13 cellular contexts compared by ENCODE assay signal in genomic region chr4:172740434-172740833, GRCh38.
DNase-seq lines count a peak whose midpoint lies in the region; ATAC-seq and TF ChIP-seq lines count a peak whose summit lies in the region.
"Had no signal": no experiment of that assay in that cellular context is flagged by ENCODE, and none has a peak within 500 bp of the region (broad histone marks: within the 10 kb centered on the region; RNA-seq: fewer than 3 reads in every experiment).

No MANE protein-coding gene starts in this region.

- peak; percentile 22 for DNase-seq in astrocyte of the cerebellum (ENCODE audit: low read depth)
- no peak for DNase-seq in NCI-H2081 treated with DMSO at 0.1 percent for 48 hours (lab: John Stamatoyannopoulos, UW)
- no peak for DNase-seq in NCI-H774 (lab: John Stamatoyannopoulos, UW)
- no peak for DNase-seq in Kasumi-1 (lab: John Stamatoyannopoulos, UW)
- no peak for DNase-seq in chondrocyte (ENCODE audit: low spot score)
- DNase-seq: activated T-cell treated with anti-CD3 and anti-CD28 coated beads for 4 hours, caudate nucleus, NCI-H345 had no signal

- no peak overlapping the region for H3K4me3 Mint-ChIP-seq in chondrocyte (ENCODE audit: unreplicated experiment)

- peaks cover 29% of the 10 kb centered on the region for H3K9me3 Mint-ChIP-seq in chondrocyte (ENCODE audit: low read depth)

- no peak for TF ChIP-seq CTCF in astrocyte of the cerebellum (IDR thresholded peaks at IDR 0.05; ENCODE audit: low read depth, low read length, missing control alignments)
- no peak for TF ChIP-seq CTCF in chondrocyte (IDR thresholded peaks at IDR 0.05)

- no peak overlapping the region for H3K27ac Mint-ChIP-seq in chondrocyte (ENCODE audit: unreplicated experiment)

- H3K36me3 Mint-ChIP-seq in chondrocyte (ENCODE audit: low read depth): no peaks in the 10 kb centered on the region

- in situ Hi-C loops in astrocyte of the cerebellum (cut with HindIII; ENCODE audit: low sequenced_read_pairs): no loop called here

- no peak overlapping the region for H3K4me3 ChIP-seq in astrocyte of the cerebellum (ENCODE audit: low read depth, low read length)
- H3K4me3 ChIP-seq: BLaER1 treated with 17β-estradiol and CSF1 and Interleukin-3, amounts not matched to agents 10 nM and 100 nM; right atrium auricular region had no signal

- ATAC-seq in GM18907 (IDR thresholded peaks at IDR 0.05; ENCODE audit: unreplicated experiment): peak; percentile 100
- peak; percentile 98 for ATAC-seq in GM21717 (IDR thresholded peaks at IDR 0.05; ENCODE audit: unreplicated experiment)
- ATAC-seq in HG03095 (IDR thresholded peaks at IDR 0.05; ENCODE audit: unreplicated experiment): peak; percentile 98

- H3K27me3 Mint-ChIP-seq in chondrocyte (ENCODE audit: low read depth): peaks cover 4% of the 10 kb centered on the region

- H3K4me1 Mint-ChIP-seq in chondrocyte (ENCODE audit: low read depth): no peaks in the 10 kb centered on the region
